Comparison of ENCODE assay signal across 20 cellular contexts in the genomic region with DNA sequence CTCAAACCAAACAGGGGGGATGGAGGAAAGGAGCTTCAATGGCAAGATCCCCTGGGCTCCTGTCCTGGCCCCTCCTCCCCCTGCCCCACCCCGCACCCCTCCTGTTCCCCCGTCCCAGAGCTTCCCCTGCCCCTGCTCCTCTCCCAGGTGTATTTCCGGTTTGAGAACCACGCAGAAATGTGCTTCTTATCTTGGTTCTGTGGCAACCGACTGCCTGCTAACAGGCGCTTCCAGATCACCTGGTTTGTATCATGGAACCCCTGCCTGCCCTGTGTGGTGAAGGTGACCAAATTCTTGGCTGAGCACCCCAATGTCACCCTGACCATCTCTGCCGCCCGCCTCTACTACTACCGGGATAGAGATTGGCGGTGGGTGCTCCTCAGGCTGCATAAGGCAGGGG. TPM values are rescaled to one million over a fixed set of nuclear protein-coding genes. Genes with fewer than 3 reads are reported as not detected.
A peak's percentile ranks its signal among the peaks of the same experiment; 100 is the strongest.
DNase-seq lines count a peak whose midpoint lies in the region; ATAC-seq lines count a peak whose summit lies in the region.
"Had no signal": no experiment of that assay in that cellular context is flagged by ENCODE, and none has a peak within 500 bp of the region (broad histone marks: within the 10 kb centered on the region; RNA-seq: fewer than 3 reads in every experiment).

No MANE protein-coding gene starts in this region.

- ATAC-seq in stimulated activated effector memory CD8-positive, alpha-beta T cell treated with anti-CD3 and anti-CD28 coated beads, Interleukin-12 subunit alpha, Interleukin-12 subunit beta, amount 100 ng/mL, for 72 hours: no peak
- ATAC-seq in GM21786 (IDR thresholded peaks at IDR 0.05; ENCODE audit: unreplicated experiment): no peak
- no peak for ATAC-seq in HG03280 (IDR thresholded peaks at IDR 0.05; ENCODE audit: unreplicated experiment)
- ATAC-seq: left lung had no signal

- intact Hi-C loops in activated naive CD4-positive, alpha-beta T cell treated with anti-CD3 and anti-CD28 coated beads for 36 hours (cut with micrococcal nuclease): loop anchor here (5.0 kb wide), 1 partner anchor 52 kb away; a partner anchor contains a TSS

- CTCF ChIA-PET in activated naive CD4-positive, alpha-beta T cell treated with anti-CD3 and anti-CD28 coated beads for 36 hours (lab: Charles Lee): no interaction called here

- H3K4me1 Mint-ChIP-seq in activated naive CD4-positive, alpha-beta T cell treated with anti-CD3 and anti-CD28 coated beads for 36 hours (ENCODE audit: low read depth): peaks cover 59% of the 10 kb centered on the region
- peaks cover 54% of the 10 kb centered on the region for H3K4me1 Mint-ChIP-seq in activated naive CD8-positive, alpha-beta T cell treated with anti-CD3 and anti-CD28 coated beads for 36 hours
- peaks cover 53% of the 10 kb centered on the region for H3K4me1 Mint-ChIP-seq in stimulated activated effector memory CD8-positive, alpha-beta T cell treated with anti-CD3 and anti-CD28 coated beads, Interleukin-12 subunit alpha, Interleukin-12 subunit beta, amount 100 ng/mL, for 72 hours

- peak; percentile 34 for DNase-seq in activated naive CD4-positive, alpha-beta T cell treated with anti-CD3 and anti-CD28 coated beads for 36 hours
- DNase-seq in activated naive CD4-positive, alpha-beta T cell treated with anti-CD3 and anti-CD28 coated beads, Interleukin-2, amount 50 U/mL, for 16 hours: no peak
- DNase-seq in T-helper 2 cell (peak in 3 of 5 experiments; percentile 13 to 53 (median 40)), NCI-H1417 treated with DMSO at 0.1 percent for 48 hours (lab: John Stamatoyannopoulos, UW) (no peak)
- no peak for DNase-seq in activated naive CD8-positive, alpha-beta T cell treated with anti-CD3 and anti-CD28 coated beads for 36 hours
- DNase-seq in stimulated activated effector memory CD8-positive, alpha-beta T cell treated with anti-CD3 and anti-CD28 coated beads, Interleukin-12 subunit alpha, Interleukin-12 subunit beta, amount 100 ng/mL, for 72 hours (ENCODE audit: low spot score in 2 of 2): no peak
- DNase-seq: COR-L47; DND-41; GM23248; head of caudate nucleus; IMR-90; left lung; MG63; OCI-M1; Right ventricle myocardium superior; stimulated activated CD4-positive, alpha-beta T cell treated with anti-CD3 and anti-CD28 coated beads, Interleukin-2, amount 100 ng/mL, for 24 hours; trophoblast cell had no signal

- H3K36me3 Mint-ChIP-seq in activated naive CD4-positive, alpha-beta T cell treated with anti-CD3 and anti-CD28 coated beads for 36 hours (ENCODE audit: low read depth): peaks cover 10% of the 10 kb centered on the region
- peaks cover 21% of the 10 kb centered on the region for H3K36me3 Mint-ChIP-seq in activated naive CD8-positive, alpha-beta T cell treated with anti-CD3 and anti-CD28 coated beads for 36 hours
- H3K36me3 Mint-ChIP-seq in stimulated activated effector memory CD8-positive, alpha-beta T cell treated with anti-CD3 and anti-CD28 coated beads, Interleukin-12 subunit alpha, Interleukin-12 subunit beta, amount 100 ng/mL, for 72 hours: peaks cover 94% of the 10 kb centered on the region

- H3K4me3 Mint-ChIP-seq in activated naive CD4-positive, alpha-beta T cell treated with anti-CD3 and anti-CD28 coated beads for 36 hours: peak overlapping the region; percentile 16
- peak overlapping the region; percentile 37 for H3K4me3 Mint-ChIP-seq in activated naive CD8-positive, alpha-beta T cell treated with anti-CD3 and anti-CD28 coated beads for 36 hours
- H3K4me3 Mint-ChIP-seq in stimulated activated effector memory CD8-positive, alpha-beta T cell treated with anti-CD3 and anti-CD28 coated beads, Interleukin-12 subunit alpha, Interleukin-12 subunit beta, amount 100 ng/mL, for 72 hours: peak overlapping the region; percentile 92

- no peaks in the 10 kb centered on the region for H3K9me3 Mint-ChIP-seq in activated naive CD4-positive, alpha-beta T cell treated with anti-CD3 and anti-CD28 coated beads for 36 hours
- no peaks in the 10 kb centered on the region for H3K9me3 Mint-ChIP-seq in activated naive CD8-positive, alpha-beta T cell treated with anti-CD3 and anti-CD28 coated beads for 36 hours
- no peaks in the 10 kb centered on the region for H3K9me3 Mint-ChIP-seq in stimulated activated effector memory CD8-positive, alpha-beta T cell treated with anti-CD3 and anti-CD28 coated beads, Interleukin-12 subunit alpha, Interleukin-12 subunit beta, amount 100 ng/mL, for 72 hours
- H3K9me3 Mint-ChIP-seq: stimulated activated naive CD8-positive, alpha-beta T cell treated with anti-CD3 and anti-CD28 coated beads, Interleukin-15, Interleukin-2, amounts not matched to agents 100 ng/mL and 50 ng/mL, for 24 hours had no signal

- H3K27me3 Mint-ChIP-seq in activated naive CD4-positive, alpha-beta T cell treated with anti-CD3 and anti-CD28 coated beads for 36 hours (ENCODE audit: low read depth): no peaks in the 10 kb centered on the region
- no peaks in the 10 kb centered on the region for H3K27me3 Mint-ChIP-seq in activated naive CD8-positive, alpha-beta T cell treated with anti-CD3 and anti-CD28 coated beads for 36 hours
- H3K27me3 Mint-ChIP-seq: stimulated activated naive CD8-positive, alpha-beta T cell treated with anti-CD3 and anti-CD28 coated beads, Interleukin-15, Interleukin-2, amounts not matched to agents 100 ng/mL and 50 ng/mL, for 24 hours had no signal

- peak overlapping the region; percentile 21 for H3K27ac Mint-ChIP-seq in activated naive CD4-positive, alpha-beta T cell treated with anti-CD3 and anti-CD28 coated beads for 36 hours
- H3K27ac Mint-ChIP-seq in activated naive CD8-positive, alpha-beta T cell treated with anti-CD3 and anti-CD28 coated beads for 36 hours: peak overlapping the region; percentile 70
- H3K27ac Mint-ChIP-seq in stimulated activated effector memory CD8-positive, alpha-beta T cell treated with anti-CD3 and anti-CD28 coated beads, Interleukin-12 subunit alpha, Interleukin-12 subunit beta, amount 100 ng/mL, for 72 hours: peak overlapping the region; percentile 96

RNA-seq across cellular contexts. Expression of a gene that starts 4.0 kb away (rescaled TPM):
- 10 to 100 TPM; 18.8 to 19.5 TPM for total RNA-seq in activated naive CD4-positive, alpha-beta T cell treated with anti-CD3 and anti-CD28 coated beads for 36 hours
- total RNA-seq in activated naive CD8-positive, alpha-beta T cell treated with anti-CD3 and anti-CD28 coated beads for 36 hours: 10 to 100 TPM; 23.1 to 24.1 TPM

RNA-seq across cellular contexts. Expression of a gene that starts 10.9 kb away (rescaled TPM):
- 10 to 100 TPM; 71.5 to 74.1 TPM for total RNA-seq in activated naive CD4-positive, alpha-beta T cell treated with anti-CD3 and anti-CD28 coated beads for 36 hours
- total RNA-seq in activated naive CD8-positive, alpha-beta T cell treated with anti-CD3 and anti-CD28 coated beads for 36 hours: 10 to 100 TPM; 61.6 to 63.1 TPM

RNA-seq across cellular contexts. Expression of a gene that starts 15.7 kb away (rescaled TPM):
- total RNA-seq in activated naive CD4-positive, alpha-beta T cell treated with anti-CD3 and anti-CD28 coated beads for 36 hours: 10 to 100 TPM; 12.3 to 12.4 TPM
- 10 to 100 TPM; 19.4 to 20.4 TPM for total RNA-seq in activated naive CD8-positive, alpha-beta T cell treated with anti-CD3 and anti-CD28 coated beads for 36 hours

RNA-seq across cellular contexts. Expression of a gene that starts 42.8 kb away (rescaled TPM):
- 1 to 10 TPM; 5.5 to 6.0 TPM for total RNA-seq in activated naive CD4-positive, alpha-beta T cell treated with anti-CD3 and anti-CD28 coated beads for 36 hours
- total RNA-seq in activated naive CD8-positive, alpha-beta T cell treated with anti-CD3 and anti-CD28 coated beads for 36 hours: 1 to 10 TPM; 3.4 TPM

RNA-seq across cellular contexts. Expression of a gene that starts 52.2 kb away (rescaled TPM):
- total RNA-seq in activated naive CD4-positive, alpha-beta T cell treated with anti-CD3 and anti-CD28 coated beads for 36 hours: 10 to 100 TPM; 23.1 to 24.1 TPM
- total RNA-seq in activated naive CD8-positive, alpha-beta T cell treated with anti-CD3 and anti-CD28 coated beads for 36 hours: 10 to 100 TPM; 44.2 to 44.3 TPM

Comparison
In these comparisons a context has a peak if more than half of its experiments do, and no peak if none do; other contexts are left out.
1. DNase-seq: peak in activated naive CD4-positive, alpha-beta T cell treated with anti-CD3 and anti-CD28 coated beads for 36 hours (single experiment) and T-helper 2 cell (3 of 5); none in activated naive CD4-positive, alpha-beta T cell treated with anti-CD3 and anti-CD28 coated beads, Interleukin-2, amount 50 U/mL, for 16 hours (single experiment), activated naive CD8-positive, alpha-beta T cell treated with anti-CD3 and anti-CD28 coated beads for 36 hours (single experiment), stimulated activated effector memory CD8-positive, alpha-beta T cell treated with anti-CD3 and anti-CD28 coated beads, Interleukin-12 subunit alpha, Interleukin-12 subunit beta, amount 100 ng/mL, for 72 hours (0 of 2) and NCI-H1417 treated with DMSO at 0.1 percent for 48 hours (single experiment).
2. H3K27ac Mint-ChIP-seq: peak in every context shown above with its lines; median percentile 96 in stimulated activated effector memory CD8-positive, alpha-beta T cell treated with anti-CD3 and anti-CD28 coated beads, Interleukin-12 subunit alpha, Interleukin-12 subunit beta, amount 100 ng/mL, for 72 hours; 70 in activated naive CD8-positive, alpha-beta T cell treated with anti-CD3 and anti-CD28 coated beads for 36 hours; 21 in activated naive CD4-positive, alpha-beta T cell treated with anti-CD3 and anti-CD28 coated beads for 36 hours.
3. H3K4me3 Mint-ChIP-seq: peak in every context shown above with its lines; median percentile 92 in stimulated activated effector memory CD8-positive, alpha-beta T cell treated with anti-CD3 and anti-CD28 coated beads, Interleukin-12 subunit alpha, Interleukin-12 subunit beta, amount 100 ng/mL, for 72 hours; 37 in activated naive CD8-positive, alpha-beta T cell treated with anti-CD3 and anti-CD28 coated beads for 36 hours; 16 in activated naive CD4-positive, alpha-beta T cell treated with anti-CD3 and anti-CD28 coated beads for 36 hours.